ENCODE assay signal across 22 cellular contexts in genomic region chr21:44392916-44393315, GRCh38. TPM values are rescaled to one million over a fixed set of nuclear protein-coding genes. Genes with fewer than 3 reads are reported as not detected.
DNase-seq lines count a peak whose midpoint lies in the region; ATAC-seq and TF ChIP-seq lines count a peak whose summit lies in the region.
"Had no signal": no experiment of that assay in that cellular context is flagged by ENCODE, and none has a peak within 500 bp of the region (broad histone marks: within the 10 kb centered on the region; RNA-seq: fewer than 3 reads in every experiment).

No MANE protein-coding gene starts in this region.

- no peaks in the 10 kb centered on the region for H3K36me3 Mint-ChIP-seq in GM23338 (ENCODE audit: low read depth)
- H3K36me3 Mint-ChIP-seq: CD4-positive, CD25-positive, alpha-beta regulatory T cell had no signal

- H3K4me1 Mint-ChIP-seq in GM23338 = no peaks in the 10 kb centered on the region; the same call in 2 of the 3 replicates
- H3K4me1 Mint-ChIP-seq: CD4-positive, CD25-positive, alpha-beta regulatory T cell had no signal

- H2AFZ ChIP-seq in GM23338 = no peak overlapping the region
- H2AFZ ChIP-seq in PC-3 (ENCODE audit: low read length) = no peak overlapping the region

- peaks cover 2% of the 10 kb centered on the region for H3K27me3 Mint-ChIP-seq in GM23338 (ENCODE audit: insufficient read depth, low read depth, poor library complexity)
- H3K27me3 Mint-ChIP-seq: B cell had no signal

- H3K4me2 ChIP-seq in GM23338 = no peak overlapping the region
- H3K4me2 ChIP-seq in PC-3 (ENCODE audit: low read length) = no peak overlapping the region

- no peaks in the 10 kb centered on the region for H3K79me2 ChIP-seq in GM23338 (replicated peaks; ENCODE audit: insufficient read depth)
- no peaks in the 10 kb centered on the region for H3K79me2 ChIP-seq in PC-3 (ENCODE audit: low read length)

- H3K27me3 ChIP-seq in GM23338 (ENCODE audit: insufficient read depth) (no peaks in the 10 kb centered on the region), PC-3 (ENCODE audit: low read length) (no peaks in the 10 kb centered on the region)
- H3K27me3 ChIP-seq: SJCRH30 had no signal

- no peaks in the 10 kb centered on the region for H3K9me3 ChIP-seq in PC-3 (ENCODE audit: low read length)
- H3K9me3 ChIP-seq: Caco-2, SJCRH30 had no signal

- DNase-seq in AG20443 (ENCODE audit: low spot score) = peak; percentile 11
- no peak for DNase-seq in GM23338 (ENCODE audit: low spot score)
- DNase-seq in PC-3 = peak; percentile 75
- DNase-seq in mesenteric fat pad (ENCODE audit: low spot score) = peak; percentile 39
- DNase-seq in pons (ENCODE audit: low spot score) = no peak
- no peak for DNase-seq in NCI-H774 (lab: John Stamatoyannopoulos, UW)
- DNase-seq in activated naive CD4-positive, alpha-beta T cell treated with Interleukin-2 at 50 U/mL for 16 hours = no peak
- DNase-seq: Caco-2; CD4-positive, CD25-positive, alpha-beta regulatory T cell; EL; NCI-H1092 treated with DMSO at 0.1 percent for 48 hours; NCI-H1694 treated with DMSO at 0.1 percent for 48 hours; NCI-H2107; NCI-H2227 treated with DMSO at 0.1 percent for 48 hours; NCI-H524 treated with DMSO at 0.1 percent for 48 hours; OCI-M1; RPMI8226; SJCRH30 had no signal

- no peak overlapping the region for H3K9ac ChIP-seq in PC-3 (ENCODE audit: low read length)

- TF ChIP-seq CTCF in GM23338 (conservative IDR thresholded peaks at IDR 0.05; ENCODE audit: low read depth in 2 of 2) = no peak
- no peak for TF ChIP-seq CTCF in PC-3 (conservative IDR thresholded peaks at IDR 0.05; ENCODE audit: low read depth, low read length)

- no peaks in the 10 kb centered on the region for H3K36me3 ChIP-seq in GM23338 (ENCODE audit: insufficient read depth)
- H3K36me3 ChIP-seq in PC-3 (ENCODE audit: low read depth, low read length) = no peaks in the 10 kb centered on the region
- H3K36me3 ChIP-seq: SJCRH30 had no signal

- H3K4me1 ChIP-seq in GM23338 (ENCODE audit: insufficient read depth) (no peaks in the 10 kb centered on the region), PC-3 (ENCODE audit: insufficient read depth, low read length) (peaks cover 3% of the 10 kb centered on the region; the same call in 1 of the 2 replicates)
- H3K4me1 ChIP-seq: Caco-2, SJCRH30 had no signal

- no peak overlapping the region for H3K4me3 Mint-ChIP-seq in GM23338
- H3K4me3 Mint-ChIP-seq: B cell; CD4-positive, CD25-positive, alpha-beta regulatory T cell had no signal

- intact Hi-C loops in PC-3 (cut with micrococcal nuclease) = no loop called here

- H3K27ac Mint-ChIP-seq in GM23338 = no peak overlapping the region
- H3K27ac Mint-ChIP-seq: B cell; CD4-positive, CD25-positive, alpha-beta regulatory T cell had no signal

- H3K27ac ChIP-seq in GM23338 (ENCODE audit: low read depth) (no peak overlapping the region), PC-3 (ENCODE audit: low read length) (no peak overlapping the region)
- H3K27ac ChIP-seq: SJCRH30 had no signal

- no peaks in the 10 kb centered on the region for H3K9me2 ChIP-seq in GM23338 (ENCODE audit: insufficient read depth)
- H3K9me2 ChIP-seq in PC-3 (replicated peaks; ENCODE audit: low read length) = no peaks in the 10 kb centered on the region

- H3K4me3 ChIP-seq in GM23338 (no peak overlapping the region), PC-3 (ENCODE audit: low read length) (no peak overlapping the region)
- H3K4me3 ChIP-seq: K562, SJCRH30 had no signal

- POLR2A ChIA-PET in PC-3 (lab: Charles Lee; ENCODE audit: unreplicated experiment) = interaction anchor here (0.6 kb wide), 1 partner anchor 403 kb away, joined by 3 read pairs; no protein-coding TSS in a partner anchor

- H3K9me3 Mint-ChIP-seq in GM23338 = peaks cover 22% of the 10 kb centered on the region

- H4K20me1 ChIP-seq in GM23338 (replicated peaks; ENCODE audit: insufficient read depth) (no peaks in the 10 kb centered on the region), PC-3 (ENCODE audit: low read length) (no peaks in the 10 kb centered on the region)

- H3F3A ChIP-seq in GM23338 (replicated peaks; ENCODE audit: low read depth) (no peaks in the 10 kb centered on the region), PC-3 (ENCODE audit: low read length, unreplicated experiment) (no peaks in the 10 kb centered on the region)

- peak; percentile 79 for ATAC-seq in GM23338
- ATAC-seq in PC-3 = peak; percentile 95
- ATAC-seq in HG03196 (IDR thresholded peaks at IDR 0.05; ENCODE audit: unreplicated experiment) = no peak
- ATAC-seq: HCT116, K562 had no signal

- CTCF ChIA-PET in PC-3 (lab: Charles Lee) = no interaction called here

- no TSS peak for BruUV-seq in PC-3 (replicated peaks; lab: Mats Ljungman, UMichigan)

TF ChIP-seq in GM23338, 12 proteins besides CTCF, POLR2A, EP300 and RAD21 (continues in another document):
- TF ChIP-seq JUNB (IDR thresholded peaks at IDR 0.05; ENCODE audit: unreplicated experiment) (no peak), POLR2AphosphoS5 (IDR thresholded peaks at IDR 0.05; ENCODE audit: low read depth) (no peak), ZNF462 (CRISPR knock-in tag; IDR thresholded peaks at IDR 0.05) (no peak), NANOG (IDR thresholded peaks at IDR 0.05; ENCODE audit: borderline replicate concordance) (no peak), EZH2phosphoT487 (IDR thresholded peaks at IDR 0.05; ENCODE audit: unreplicated experiment) (no peak), STAT1 (IDR thresholded peaks at IDR 0.05; ENCODE audit: unreplicated experiment) (no peak), CREB1 (CRISPR knock-in tag; IDR thresholded peaks at IDR 0.05; ENCODE audit: low read depth) (no peak)

RNA-seq across cellular contexts. Expression of gene TRPM2, which starts 39.5 kb away (rescaled TPM):
- total RNA-seq in GM23338 (2014; rRNA removed; shearing (Covaris generic)) = 0.83 and 2.0 TPM in 2 replicates
- polyA plus RNA-seq in GM23338 (2016; fragmentation: Nextera tagmentation; extraction: Ambion mirVana) = 0.50 and 0.53 TPM in 2 replicates
- total RNA-seq in PC-3 (2014; rRNA removed) (48.3 and 50.0 TPM in 2 replicates), mesenteric fat pad (12.0 TPM)

RNA-seq across cellular contexts. Expression of gene CFAP410, which starts 53.7 kb away (rescaled TPM):
- total RNA-seq in GM23338 (2014; rRNA removed; shearing (Covaris generic)) = 23.2 and 24.0 TPM in 2 replicates
- polyA plus RNA-seq in GM23338 (2016; fragmentation: Nextera tagmentation; extraction: Ambion mirVana) = 11.0 and 15.4 TPM in 2 replicates
- total RNA-seq in PC-3 (2014; rRNA removed) = 16.1 and 18.4 TPM in 2 replicates
- 17.4 TPM for total RNA-seq in mesenteric fat pad

Comparison
In these comparisons a context has a peak if more than half of its experiments do, and no peak if none do; other contexts are left out.
1. DNase-seq: peak in AG20443 (single experiment), PC-3 (single experiment) and mesenteric fat pad (single experiment); none in GM23338 (single experiment), pons (single experiment), NCI-H774 (single experiment) and activated naive CD4-positive, alpha-beta T cell treated with Interleukin-2 at 50 U/mL for 16 hours (single experiment).